Comparison of ENCODE assay signal across 1 cellular context in the genomic region with DNA sequence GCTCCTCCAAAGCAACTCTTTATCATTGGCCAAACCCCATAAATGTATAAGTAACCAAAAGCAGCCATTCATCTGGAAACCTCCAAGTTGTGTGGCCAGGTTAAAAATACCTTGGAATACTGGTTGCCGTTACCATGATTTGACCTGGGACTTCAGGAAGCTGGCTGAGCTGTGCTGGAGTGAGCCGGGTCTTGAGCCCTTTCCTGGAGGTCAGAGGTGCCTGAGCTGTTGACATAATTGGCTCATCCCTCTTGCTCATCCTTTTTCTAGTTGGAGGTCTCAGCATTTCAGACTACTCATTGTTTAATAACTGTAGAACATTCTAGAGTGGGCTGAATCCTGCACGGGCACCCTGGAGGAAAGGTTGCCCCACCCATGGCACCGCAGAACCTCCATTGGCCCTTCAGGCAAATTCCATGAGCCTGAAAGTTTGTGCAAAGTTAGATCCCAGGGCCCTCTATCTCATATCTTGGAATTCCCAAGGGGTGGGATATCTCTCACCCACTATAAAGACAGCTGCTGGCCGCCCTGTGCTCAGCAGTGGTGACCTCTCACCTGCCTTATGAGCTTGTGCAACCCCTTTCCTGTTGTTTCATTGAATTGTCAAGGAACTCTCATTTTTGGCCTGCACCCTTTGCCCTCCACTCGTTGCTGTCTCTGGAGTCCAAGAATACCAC.
TF ChIP-seq lines count a peak whose summit lies in the region.

No MANE protein-coding gene starts in this region.

TF ChIP-seq in HepG2, 621 proteins besides CTCF, POLR2A, EP300 and RAD21 (continued from another document):
- TF ChIP-seq, protein P1, sequence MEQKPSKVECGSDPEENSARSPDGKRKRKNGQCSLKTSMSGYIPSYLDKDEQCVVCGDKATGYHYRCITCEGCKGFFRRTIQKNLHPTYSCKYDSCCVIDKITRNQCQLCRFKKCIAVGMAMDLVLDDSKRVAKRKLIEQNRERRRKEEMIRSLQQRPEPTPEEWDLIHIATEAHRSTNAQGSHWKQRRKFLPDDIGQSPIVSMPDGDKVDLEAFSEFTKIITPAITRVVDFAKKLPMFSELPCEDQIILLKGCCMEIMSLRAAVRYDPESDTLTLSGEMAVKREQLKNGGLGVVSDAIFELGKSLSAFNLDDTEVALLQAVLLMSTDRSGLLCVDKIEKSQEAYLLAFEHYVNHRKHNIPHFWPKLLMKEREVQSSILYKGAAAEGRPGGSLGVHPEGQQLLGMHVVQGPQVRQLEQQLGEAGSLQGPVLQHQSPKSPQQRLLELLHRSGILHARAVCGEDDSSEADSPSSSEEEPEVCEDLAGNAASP (CRISPR knock-in tag; IDR thresholded peaks at IDR 0.05; ENCODE audit: borderline replicate concordance), result no peak
- TF ChIP-seq, protein P2, sequence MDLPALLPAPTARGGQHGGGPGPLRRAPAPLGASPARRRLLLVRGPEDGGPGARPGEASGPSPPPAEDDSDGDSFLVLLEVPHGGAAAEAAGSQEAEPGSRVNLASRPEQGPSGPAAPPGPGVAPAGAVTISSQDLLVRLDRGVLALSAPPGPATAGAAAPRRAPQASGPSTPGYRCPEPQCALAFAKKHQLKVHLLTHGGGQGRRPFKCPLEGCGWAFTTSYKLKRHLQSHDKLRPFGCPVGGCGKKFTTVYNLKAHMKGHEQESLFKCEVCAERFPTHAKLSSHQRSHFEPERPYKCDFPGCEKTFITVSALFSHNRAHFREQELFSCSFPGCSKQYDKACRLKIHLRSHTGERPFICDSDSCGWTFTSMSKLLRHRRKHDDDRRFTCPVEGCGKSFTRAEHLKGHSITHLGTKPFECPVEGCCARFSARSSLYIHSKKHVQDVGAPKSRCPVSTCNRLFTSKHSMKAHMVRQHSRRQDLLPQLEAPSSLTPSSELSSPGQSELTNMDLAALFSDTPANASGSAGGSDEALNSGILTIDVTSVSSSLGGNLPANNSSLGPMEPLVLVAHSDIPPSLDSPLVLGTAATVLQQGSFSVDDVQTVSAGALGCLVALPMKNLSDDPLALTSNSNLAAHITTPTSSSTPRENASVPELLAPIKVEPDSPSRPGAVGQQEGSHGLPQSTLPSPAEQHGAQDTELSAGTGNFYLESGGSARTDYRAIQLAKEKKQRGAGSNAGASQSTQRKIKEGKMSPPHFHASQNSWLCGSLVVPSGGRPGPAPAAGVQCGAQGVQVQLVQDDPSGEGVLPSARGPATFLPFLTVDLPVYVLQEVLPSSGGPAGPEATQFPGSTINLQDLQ (CRISPR knock-in tag; IDR thresholded peaks at IDR 0.05), result no peak
- TF ChIP-seq KLF11 (CRISPR knock-in tag; IDR thresholded peaks at IDR 0.05) (no peak), CEBPG (CRISPR knock-in tag; IDR thresholded peaks at IDR 0.05) (0 out of 2 replicates have a peak, but pooled peaks have one; percentile 12), ZNF878 (CRISPR knock-in tag; IDR thresholded peaks at IDR 0.05) (0 out of 2 replicates have a peak, but pooled peaks have one; percentile 27), PHF21A (CRISPR knock-in tag; IDR thresholded peaks at IDR 0.05) (0 out of 2 replicates have a peak, but pooled peaks have one; percentile 52), ZNF703 (CRISPR knock-in tag; IDR thresholded peaks at IDR 0.05; ENCODE audit: borderline replicate concordance) (no peak), EED (CRISPR knock-in tag; IDR thresholded peaks at IDR 0.05) (no peak), SNAI1 (CRISPR knock-in tag; IDR thresholded peaks at IDR 0.05; ENCODE audit: borderline replicate concordance) (no peak), POLR2AphosphoS5 (IDR thresholded peaks at IDR 0.05; ENCODE audit: low read depth, low read length) (no peak), TCF12 (IDR thresholded peaks at IDR 0.05) (no peak), TCF12 (CRISPR knock-in tag; IDR thresholded peaks at IDR 0.05) (no peak), IKZF4 (CRISPR knock-in tag; IDR thresholded peaks at IDR 0.05; ENCODE audit: borderline replicate concordance, low read depth, not compliant biosample characterization) (no peak), MAF1 (CRISPR knock-in tag; IDR thresholded peaks at IDR 0.05; ENCODE audit: borderline replicate concordance) (no peak), ZBTB8A (CRISPR knock-in tag; IDR thresholded peaks at IDR 0.05; ENCODE audit: borderline replicate concordance, low read depth) (no peak), KLF12 (CRISPR knock-in tag; IDR thresholded peaks at IDR 0.05; ENCODE audit: borderline replicate concordance) (no peak), SRF (IDR thresholded peaks at IDR 0.05; ENCODE audit: low read depth, low read length) (no peak), GABPB1 (CRISPR knock-in tag; IDR thresholded peaks at IDR 0.05) (no peak), LCORL (IDR thresholded peaks at IDR 0.05) (no peak), LCORL (CRISPR knock-in tag; IDR thresholded peaks at IDR 0.05) (0 out of 2 replicates have a peak, but pooled peaks have one; percentile 26), NR2F1 (CRISPR knock-in tag; IDR thresholded peaks at IDR 0.05) (peak; percentile 35 to 59; a peak in 3 of 4 replicates), ZNF468 (CRISPR knock-in tag; IDR thresholded peaks at IDR 0.05) (no peak), BCL6 (CRISPR knock-in tag; IDR thresholded peaks at IDR 0.05) (no peak), SUZ12 (IDR thresholded peaks at IDR 0.05; ENCODE audit: low read depth, low read length) (no peak), SALL1 (CRISPR knock-in tag; IDR thresholded peaks at IDR 0.05) (0 out of 2 replicates have a peak, but pooled peaks have one; percentile 28), ZC3H4 (CRISPR knock-in tag; IDR thresholded peaks at IDR 0.05; ENCODE audit: borderline replicate concordance) (no peak)
- TF ChIP-seq, protein P3, sequence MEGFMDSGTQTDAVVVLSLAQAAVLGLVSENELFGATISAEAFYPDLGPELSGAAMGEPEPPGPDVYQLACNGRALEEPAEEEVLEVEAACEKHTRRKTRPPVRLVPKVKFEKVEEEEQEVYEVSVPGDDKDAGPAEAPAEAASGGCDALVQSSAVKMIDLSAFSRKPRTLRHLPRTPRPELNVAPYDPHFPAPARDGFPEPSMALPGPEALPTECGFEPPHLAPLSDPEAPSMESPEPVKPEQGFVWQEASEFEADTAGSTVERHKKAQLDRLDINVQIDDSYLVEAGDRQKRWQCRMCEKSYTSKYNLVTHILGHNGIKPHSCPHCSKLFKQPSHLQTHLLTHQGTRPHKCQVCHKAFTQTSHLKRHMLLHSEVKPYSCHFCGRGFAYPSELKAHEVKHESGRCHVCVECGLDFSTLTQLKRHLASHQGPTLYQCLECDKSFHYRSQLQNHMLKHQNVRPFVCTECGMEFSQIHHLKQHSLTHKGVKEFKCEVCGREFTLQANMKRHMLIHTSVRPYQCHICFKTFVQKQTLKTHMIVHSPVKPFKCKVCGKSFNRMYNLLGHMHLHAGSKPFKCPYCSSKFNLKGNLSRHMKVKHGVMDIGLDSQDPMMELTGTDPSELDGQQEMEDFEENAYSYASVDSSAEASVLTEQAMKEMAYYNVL (CRISPR knock-in tag; IDR thresholded peaks at IDR 0.05; ENCODE audit: borderline replicate concordance), result no peak; the same call in 1 of the 2 replicates
- TF ChIP-seq, protein P4, sequence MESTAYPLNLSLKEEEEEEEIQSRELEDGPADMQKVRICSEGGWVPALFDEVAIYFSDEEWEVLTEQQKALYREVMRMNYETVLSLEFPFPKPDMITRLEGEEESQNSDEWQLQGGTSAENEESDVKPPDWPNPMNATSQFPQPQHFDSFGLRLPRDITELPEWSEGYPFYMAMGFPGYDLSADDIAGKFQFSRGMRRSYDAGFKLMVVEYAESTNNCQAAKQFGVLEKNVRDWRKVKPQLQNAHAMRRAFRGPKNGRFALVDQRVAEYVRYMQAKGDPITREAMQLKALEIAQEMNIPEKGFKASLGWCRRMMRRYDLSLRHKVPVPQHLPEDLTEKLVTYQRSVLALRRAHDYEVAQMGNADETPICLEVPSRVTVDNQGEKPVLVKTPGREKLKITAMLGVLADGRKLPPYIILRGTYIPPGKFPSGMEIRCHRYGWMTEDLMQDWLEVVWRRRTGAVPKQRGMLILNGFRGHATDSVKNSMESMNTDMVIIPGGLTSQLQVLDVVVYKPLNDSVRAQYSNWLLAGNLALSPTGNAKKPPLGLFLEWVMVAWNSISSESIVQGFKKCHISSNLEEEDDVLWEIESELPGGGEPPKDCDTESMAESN (CRISPR knock-in tag; conservative IDR thresholded peaks at IDR 0.05), result no peak
